ENCODE assay signal across 21 cellular contexts in the genomic region with DNA sequence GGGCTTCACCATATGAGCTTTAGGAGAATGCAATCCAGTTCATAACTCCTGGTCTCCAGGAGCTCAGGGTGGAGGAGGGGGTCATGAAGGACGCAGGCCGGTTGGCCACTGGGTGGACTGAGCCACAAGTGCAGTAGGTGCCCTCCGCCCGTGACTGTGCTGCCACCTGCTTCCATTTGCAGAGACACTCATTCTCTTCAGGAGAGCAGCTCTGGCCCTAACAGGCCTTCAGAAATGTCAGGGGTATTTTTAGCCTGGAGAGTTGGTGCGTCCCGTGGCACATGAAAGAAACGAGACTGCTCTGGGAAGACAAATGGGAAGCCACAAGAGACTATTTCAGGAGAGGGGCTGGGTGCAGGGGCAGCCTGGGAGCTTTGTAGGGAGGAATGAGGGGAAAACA. TPM values are rescaled to one million over a fixed set of nuclear protein-coding genes. Genes with fewer than 3 reads are reported as not detected.
"Had no signal": no experiment of that assay in that cellular context is flagged by ENCODE, and none has a peak within 500 bp of the region (broad histone marks: within the 10 kb centered on the region; RNA-seq: fewer than 3 reads in every experiment).

No MANE protein-coding gene starts in this region.

- H3K9me3 ChIP-seq: colonic mucosa, prostate gland had no signal

- H3K36me3 ChIP-seq: colonic mucosa, esophagus squamous epithelium, lower lobe of right lung, prostate gland, sigmoid colon had no signal

- DNase-seq: colonic mucosa; dermis blood vessel endothelial cell; esophagus squamous epithelium; foreskin fibroblast; head of caudate nucleus; hypothalamus; islet precursor cell; lower lobe of right lung; retina; sigmoid colon; stimulated activated CD4-positive, alpha-beta T cell treated with anti-CD3 and anti-CD28 coated beads, Interleukin-2, amount 100 ng/mL, for 48 hours; stimulated activated naive CD4-positive, alpha-beta T cell treated with Interleukin-2 at 50 U/mL for 16 hours; trophoblast cell had no signal

- H3K4me1 Mint-ChIP-seq: memory B cell had no signal

- H3K4me3 ChIP-seq: colonic mucosa, esophagus squamous epithelium, lower lobe of right lung, prostate gland, sigmoid colon, smooth muscle cell had no signal

- H3K27ac Mint-ChIP-seq: memory B cell; mesothelial cell of epicardium; natural killer cell treated with Interleukin-12 subunit alpha and Interleukin-12 subunit beta and Interleukin-15 and Interleukin-18, amount 100 ng/mL, for 72 hours had no signal

- ATAC-seq: left lobe of liver; lower lobe of right lung; natural killer cell treated with Interleukin-12 subunit alpha and Interleukin-12 subunit beta and Interleukin-15 and Interleukin-18, amount 100 ng/mL, for 72 hours had no signal

- H3K9me3 Mint-ChIP-seq: natural killer cell treated with Interleukin-12 subunit alpha and Interleukin-12 subunit beta and Interleukin-15 and Interleukin-18, amount 100 ng/mL, for 72 hours had no signal

- H3K4me1 ChIP-seq: colonic mucosa, esophagus squamous epithelium, lower lobe of right lung, prostate gland, sigmoid colon had no signal

- H3K4me3 Mint-ChIP-seq: memory B cell; mesothelial cell of epicardium; natural killer cell treated with Interleukin-12 subunit alpha and Interleukin-12 subunit beta and Interleukin-15 and Interleukin-18, amount 100 ng/mL, for 72 hours had no signal

- H3K27me3 ChIP-seq: colonic mucosa, sigmoid colon had no signal

- H3K27ac ChIP-seq: colonic mucosa, esophagus squamous epithelium, lower lobe of right lung, parathyroid adenoma, prostate gland, sigmoid colon had no signal

- H3K36me3 Mint-ChIP-seq: mesothelial cell of epicardium; natural killer cell treated with Interleukin-12 subunit alpha and Interleukin-12 subunit beta and Interleukin-15 and Interleukin-18, amount 100 ng/mL, for 72 hours had no signal

RNA-seq across cellular contexts. Expression of a gene that starts 38.9 kb away (rescaled TPM):
- total RNA-seq: dermis blood vessel endothelial cell; epithelial cell of proximal tubule; esophagus squamous epithelium; lower lobe of right lung; natural killer cell treated with Interleukin-12 subunit alpha and Interleukin-12 subunit beta and Interleukin-15 and Interleukin-18, amount 100 ng/mL, for 72 hours; smooth muscle cell had no signal
- polyA plus RNA-seq: smooth muscle cell had no signal
